25 cellular contexts compared by ENCODE assay signal in the genomic region with DNA sequence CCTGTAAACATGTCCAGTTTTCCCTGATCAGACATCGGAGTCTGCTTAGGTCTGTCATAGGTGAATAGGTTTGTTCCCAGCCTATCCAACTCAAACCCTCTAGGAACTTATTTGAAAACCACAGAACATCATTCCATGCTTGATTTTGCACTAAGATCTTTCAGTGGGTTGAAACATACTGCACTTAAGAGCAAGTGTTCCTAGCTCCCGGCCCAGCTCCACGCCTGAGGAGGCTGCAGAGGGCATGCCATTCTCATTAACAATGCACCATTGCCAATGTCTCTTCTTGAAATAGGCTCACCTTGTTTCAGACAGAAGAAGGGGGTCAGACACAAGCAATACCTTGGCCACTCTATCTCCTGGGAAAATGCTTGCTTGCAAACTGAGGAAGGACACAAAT.
"Had no signal": no experiment of that assay in that cellular context is flagged by ENCODE, and none has a peak within 500 bp of the region (broad histone marks: within the 10 kb centered on the region; RNA-seq: fewer than 3 reads in every experiment).

No MANE protein-coding gene starts in this region.

- H3K9me2 ChIP-seq: SK-N-SH had no signal

- H3K36me3 Mint-ChIP-seq: IgD-negative memory B cell, T-cell had no signal

- H3K4me2 ChIP-seq: KMS-11, SK-N-SH had no signal

- DNase-seq: Kasumi-1; MV-4-11; NCI-H1092; NCI-H1105 treated with DMSO at 0.1 percent for 48 hours; NCI-H1417 treated with DMSO at 0.1 percent for 48 hours; NCI-H146; NCI-H1694 treated with DMSO at 0.1 percent for 48 hours; NCI-H1930; NCI-H2081; NCI-H2107; NCI-H2227 treated with DMSO at 0.1 percent for 48 hours; NCI-H524; NCI-H526 treated with DMSO at 0.1 percent for 48 hours; NCI-H748 treated with DMSO at 0.1 percent for 48 hours; NK-92 treated with Interleukin-12 subunit alpha and Interleukin-12 subunit beta, amount 100 ng/mL, for 24 hours; PC-3; SHP77; SK-N-SH; SW 1271; T-cell had no signal

- H3K4me3 Mint-ChIP-seq: IgD-negative memory B cell, T-cell had no signal

- H3K27ac Mint-ChIP-seq: IgD-negative memory B cell, T-cell had no signal

- H3K4me3 ChIP-seq: K562 had no signal

- FAIRE-seq: K562 had no signal

- H3K27me3 Mint-ChIP-seq: T-cell had no signal

- H3K4me1 Mint-ChIP-seq: IgD-negative memory B cell, T-cell had no signal

- ATAC-seq: K562, Panc1, PC-3, T-cell had no signal

- H3K9me3 Mint-ChIP-seq: IgD-negative memory B cell, T-cell had no signal

- H3K27ac ChIP-seq: KMS-11, RWPE1 had no signal
